Comparison of ENCODE assay signal across 1 cellular context in the genomic region with DNA sequence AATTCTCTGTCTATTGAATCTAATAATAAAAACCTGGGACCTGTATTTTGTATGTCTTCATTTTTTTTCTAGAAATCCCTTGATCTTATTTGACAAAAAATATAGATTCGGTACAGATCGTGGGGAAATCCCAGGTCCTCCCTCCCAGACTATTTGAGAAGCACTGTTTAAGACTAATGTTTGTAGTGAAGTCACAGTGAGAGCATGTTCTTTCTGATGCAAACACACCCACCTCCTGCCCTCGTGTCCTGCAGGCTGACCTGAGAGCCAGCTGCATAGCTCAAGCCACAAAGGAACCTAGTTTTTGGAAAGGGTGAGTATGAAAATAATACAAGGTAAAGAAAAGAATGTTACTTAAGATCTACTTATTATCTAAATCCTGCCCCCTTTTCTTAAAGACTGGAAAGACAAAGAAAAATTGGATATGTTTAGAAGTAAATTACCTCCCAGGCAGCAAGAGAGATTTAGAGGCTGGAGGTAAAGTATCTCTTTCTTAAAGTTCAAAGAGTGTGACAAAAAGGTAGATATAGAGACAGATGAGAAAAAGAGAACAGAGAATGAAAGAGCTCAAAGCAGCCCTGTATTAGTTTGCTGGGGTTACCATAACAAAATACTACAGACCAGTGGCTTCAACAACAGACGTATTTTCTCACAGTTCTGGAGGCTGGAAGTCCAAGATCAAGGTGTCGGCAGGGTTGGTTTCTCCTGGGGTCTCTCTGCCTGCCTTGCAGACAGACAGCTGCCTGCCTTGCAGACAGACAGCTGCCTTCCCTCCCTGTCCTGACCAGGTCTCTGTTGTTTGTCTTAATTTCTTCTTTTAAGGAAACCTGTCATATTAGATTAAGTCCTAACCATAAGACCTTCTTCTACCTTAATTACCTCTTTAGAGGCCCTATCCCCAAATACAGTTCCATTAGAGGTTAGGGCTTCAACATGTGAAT.
TF ChIP-seq lines count a peak whose summit lies in the region.

No MANE protein-coding gene starts in this region.

TF ChIP-seq in WTC11, 78 proteins besides CTCF, POLR2A, EP300 and RAD21 (continued from another document):
- TF ChIP-seq, protein P1, sequence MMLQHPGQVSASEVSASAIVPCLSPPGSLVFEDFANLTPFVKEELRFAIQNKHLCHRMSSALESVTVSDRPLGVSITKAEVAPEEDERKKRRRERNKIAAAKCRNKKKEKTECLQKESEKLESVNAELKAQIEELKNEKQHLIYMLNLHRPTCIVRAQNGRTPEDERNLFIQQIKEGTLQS (CRISPR knock-in tag; conservative IDR thresholded peaks at IDR 0.05): no peak
- TF ChIP-seq SMAD3 (CRISPR knock-in tag; IDR thresholded peaks at IDR 0.05; ENCODE audit: borderline replicate concordance) (no peak), NFYB (CRISPR knock-in tag; conservative IDR thresholded peaks at IDR 0.05; ENCODE audit: low read depth) (no peak)
- TF ChIP-seq, protein P2, sequence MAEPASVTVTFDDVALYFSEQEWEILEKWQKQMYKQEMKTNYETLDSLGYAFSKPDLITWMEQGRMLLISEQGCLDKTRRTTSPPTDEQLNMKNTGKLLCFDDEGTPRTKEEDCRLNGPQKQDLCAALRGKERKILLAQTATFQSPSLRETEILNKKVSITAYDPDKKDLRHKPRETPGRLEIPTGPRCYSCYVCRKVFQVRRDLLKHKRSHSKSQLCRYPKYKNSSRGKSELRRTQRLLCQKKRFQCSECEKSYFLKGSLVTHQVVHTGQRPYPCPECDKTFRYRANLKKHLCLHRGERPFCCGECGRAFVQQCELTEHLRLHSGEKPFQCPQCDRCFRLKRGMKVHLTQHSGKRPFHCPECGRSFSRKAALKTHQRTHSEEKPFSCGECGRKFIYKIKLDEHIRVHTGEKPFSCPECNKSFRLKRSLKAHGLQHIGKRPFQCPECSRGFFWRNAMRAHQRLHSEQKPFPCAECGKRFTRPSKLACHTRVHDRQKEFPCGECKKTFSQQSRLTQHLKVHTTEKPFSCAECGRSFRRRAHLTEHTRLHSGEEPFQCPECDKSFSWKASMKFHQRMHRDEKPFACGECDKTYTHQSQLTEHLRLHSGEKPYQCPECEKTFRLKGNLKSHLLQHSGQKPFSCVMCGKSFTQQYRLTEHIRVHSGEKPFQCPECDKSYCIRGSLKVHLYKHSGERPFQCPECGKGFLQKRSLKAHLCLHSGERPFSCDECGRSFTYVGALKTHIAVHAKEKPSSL (CRISPR knock-in tag; conservative IDR thresholded peaks at IDR 0.05): no peak
- TF ChIP-seq, protein P3, sequence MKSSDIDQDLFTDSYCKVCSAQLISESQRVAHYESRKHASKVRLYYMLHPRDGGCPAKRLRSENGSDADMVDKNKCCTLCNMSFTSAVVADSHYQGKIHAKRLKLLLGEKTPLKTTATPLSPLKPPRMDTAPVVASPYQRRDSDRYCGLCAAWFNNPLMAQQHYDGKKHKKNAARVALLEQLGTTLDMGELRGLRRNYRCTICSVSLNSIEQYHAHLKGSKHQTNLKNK (CRISPR knock-in tag; IDR thresholded peaks at IDR 0.05): no peak
